Comparison of ENCODE assay signal across 28 cellular contexts in genomic region chr17:75116681-75117080, GRCh38. TPM values are rescaled to one million over a fixed set of nuclear protein-coding genes. Genes with fewer than 3 reads are reported as not detected.
DNase-seq lines count a peak whose midpoint lies in the region; TF ChIP-seq lines count a peak whose summit lies in the region.
"Had no signal": no experiment of that assay in that cellular context is flagged by ENCODE, and none has a peak within 500 bp of the region (broad histone marks: within the 10 kb centered on the region; RNA-seq: fewer than 3 reads in every experiment).

No MANE protein-coding gene starts in this region.

- intact Hi-C loops in left ventricle myocardium inferior (cut with micrococcal nuclease), result no loop called here
- intact Hi-C loops in thyroid gland (cut with DNase I), result no loop called here

- DNase-seq in left ventricle myocardium inferior, result no peak
- DNase-seq in right atrium auricular region (ENCODE audit: low spot score), result no peak
- peak; percentile 37 for DNase-seq in Karpas-422
- peak; percentile 37 for DNase-seq in fibroblast of the aortic adventitia (ENCODE audit: low read depth)
- DNase-seq in thyroid gland, result peak; percentile 24 to 36
- no peak for DNase-seq in HuH-7 (ENCODE audit: low spot score)
- DNase-seq in T1000 (lab: John Stamatoyannopoulos, UW), result no peak
- no peak for DNase-seq in activated CD4-positive, alpha-beta T cell treated with anti-CD3 and anti-CD28 coated beads for 48 hours
- DNase-seq: 8988T; ACHN; BE2C; CD4-positive, alpha-beta T cell; DMS79; EL; GDM1; GOT3; HCEC 1CT; NCI-H1092; NCI-H1417 treated with DMSO at 0.1 percent for 48 hours; NCI-H1694 treated with DMSO at 0.1 percent for 48 hours; NCI-H2081; NCI-H2227 treated with DMSO at 0.1 percent for 48 hours; NCI-H526 treated with DMSO at 0.1 percent for 48 hours; RPMI8226; SIG-M5 had no signal

- TF ChIP-seq CTCF in left ventricle myocardium inferior (IDR thresholded peaks at IDR 0.05; ENCODE audit: borderline replicate concordance), result no peak
- no peak for TF ChIP-seq CTCF in right atrium auricular region (IDR thresholded peaks at IDR 0.05)
- TF ChIP-seq CTCF in fibroblast of the aortic adventitia (IDR thresholded peaks at IDR 0.05; ENCODE audit: insufficient read depth, low read length), result no peak
- no peak for TF ChIP-seq CTCF in thyroid gland (IDR thresholded peaks at IDR 0.05)

- H3K36me3 ChIP-seq in left ventricle myocardium inferior, result peaks cover 12% of the 10 kb centered on the region
- peaks cover 3% of the 10 kb centered on the region for H3K36me3 ChIP-seq in right atrium auricular region
- 0 out of 2 replicates have a peak, but pooled peaks cover 3% of the 10 kb centered on the region for H3K36me3 ChIP-seq in Karpas-422 (ENCODE audit: insufficient read depth, low read length)
- H3K36me3 ChIP-seq in thyroid gland, result no peaks in the 10 kb centered on the region
- H3K36me3 ChIP-seq: BE2C had no signal

- H3K27me3 ChIP-seq in left ventricle myocardium inferior (ENCODE audit: low read depth) (no peaks in the 10 kb centered on the region), right atrium auricular region (no peaks in the 10 kb centered on the region), Karpas-422 (ENCODE audit: low read length) (no peaks in the 10 kb centered on the region), thyroid gland (no peaks in the 10 kb centered on the region)
- H3K27me3 ChIP-seq: BE2C had no signal

- no peak overlapping the region for H3K4me3 ChIP-seq in left ventricle myocardium inferior
- H3K4me3 ChIP-seq in right atrium auricular region, result no peak overlapping the region
- H3K4me3 ChIP-seq in Karpas-422 (ENCODE audit: low read length), result no peak overlapping the region
- no peak overlapping the region for H3K4me3 ChIP-seq in fibroblast of the aortic adventitia (ENCODE audit: low read depth, low read length)
- H3K4me3 ChIP-seq in thyroid gland (replicated peaks in 1 of 3), result no peak overlapping the region
- H3K4me3 ChIP-seq: GM12878, SK-N-MC had no signal

- H3K9me3 ChIP-seq in left ventricle myocardium inferior (replicated peaks), result no peaks in the 10 kb centered on the region
- no peaks in the 10 kb centered on the region for H3K9me3 ChIP-seq in right atrium auricular region
- H3K9me3 ChIP-seq in Karpas-422 (ENCODE audit: low read length), result no peaks in the 10 kb centered on the region
- H3K9me3 ChIP-seq in thyroid gland, result no peaks in the 10 kb centered on the region
- H3K9me3 ChIP-seq: BE2C had no signal

- no peaks in the 10 kb centered on the region for H3K9me2 ChIP-seq in Karpas-422 (replicated peaks; ENCODE audit: insufficient read depth, low read length)

- no peak overlapping the region for H3K4me2 ChIP-seq in Karpas-422 (ENCODE audit: low read depth, low read length, poor library complexity, severe bottlenecking)
- H3K4me2 ChIP-seq: KMS-11 had no signal

- no peak overlapping the region for H2AFZ ChIP-seq in Karpas-422 (ENCODE audit: low read length)

- no peak for TF ChIP-seq POLR2A in thyroid gland (IDR thresholded peaks at IDR 0.05)

- H3K27ac ChIP-seq in left ventricle myocardium inferior (replicated peaks) (peak overlapping the region; percentile 24), right atrium auricular region (no peak overlapping the region), Karpas-422 (ENCODE audit: low read length) (no peak overlapping the region), thyroid gland (no peak overlapping the region)
- H3K27ac ChIP-seq: KMS-11, SK-N-MC had no signal

- no peak overlapping the region for H3K9ac ChIP-seq in Karpas-422 (ENCODE audit: low read length)
- H3K9ac ChIP-seq: KMS-11 had no signal

- H4K20me1 ChIP-seq in Karpas-422 (ENCODE audit: insufficient read depth, low read depth, low read length), result 0 out of 2 replicates have a peak, but pooled peaks cover 3% of the 10 kb centered on the region

- H3K79me2 ChIP-seq in Karpas-422 (ENCODE audit: low read length), result peaks cover 26% of the 10 kb centered on the region

- WGBS in thyroid gland, 2 donors, result 65 to 71% methylated on average over 8 of the region's 8 CpGs

- H3K4me1 ChIP-seq in left ventricle myocardium inferior (peaks cover 36% of the 10 kb centered on the region), right atrium auricular region (peaks cover 0 to 33% of the 10 kb centered on the region in 2 donors), Karpas-422 (ENCODE audit: low read length) (peaks cover 39% of the 10 kb centered on the region), thyroid gland (peaks cover 4 to 31% of the 10 kb centered on the region in 2 donors)
- H3K4me1 ChIP-seq: BE2C had no signal

RNA-seq across cellular contexts. Expression of gene ARMC7, which starts 6.9 kb away (rescaled TPM):
- total RNA-seq in left ventricle myocardium inferior (6.2 TPM), right atrium auricular region (1 to 10 TPM; 4.9 to 9.5 TPM), fibroblast of the aortic adventitia (ENCODE audit: low replicate concordance) (3.4 and 3.9 TPM in 2 replicates), thyroid gland (10 to 100 TPM in 2 of 4 donors, 1 to 10 TPM in 2; 8.7 to 13.1 (median 10.5) TPM)
- 6.1 and 12.8 TPM in 2 replicates for total RNA-seq in Karpas-422 (2014; rRNA removed; shearing (Covaris generic); ENCODE audit: low replicate concordance)

RNA-seq across cellular contexts. Expression of gene NT5C, which starts 14.9 kb away (rescaled TPM):
- total RNA-seq in left ventricle myocardium inferior, result 25.9 TPM
- total RNA-seq in right atrium auricular region, result 10 to 100 TPM; 41.4 to 77.5 TPM
- total RNA-seq in Karpas-422 (2014; rRNA removed; shearing (Covaris generic); ENCODE audit: low replicate concordance), result 43.6 and 174 TPM in 2 replicates
- total RNA-seq in fibroblast of the aortic adventitia (ENCODE audit: low replicate concordance), result 39.8 and 45.2 TPM in 2 replicates
- total RNA-seq in thyroid gland, result 100 to 1,000 TPM in 3 of 4 donors, 10 to 100 TPM in 1; 84.7 to 203 (median 107) TPM

RNA-seq across cellular contexts. Expression of gene SLC16A5, which starts 28.9 kb away (rescaled TPM):
- total RNA-seq in left ventricle myocardium inferior (8.4 TPM), right atrium auricular region (10 to 100 TPM; 16.5 to 34.1 TPM), fibroblast of the aortic adventitia (ENCODE audit: low replicate concordance) (2.8 and 4.4 TPM in 2 replicates), thyroid gland (10 to 100 TPM; 24.1 to 40.3 (median 27.6) TPM)
- not detected in 2 replicates for total RNA-seq in Karpas-422 (2014; rRNA removed; shearing (Covaris generic); ENCODE audit: low replicate concordance)

RNA-seq across cellular contexts. Expression of gene JPT1, which starts 37.6 kb away (rescaled TPM):
- total RNA-seq in left ventricle myocardium inferior, result 13.8 TPM
- total RNA-seq in right atrium auricular region, result 10 to 100 TPM; 15.1 to 15.8 TPM
- total RNA-seq in Karpas-422 (2014; rRNA removed; shearing (Covaris generic); ENCODE audit: low replicate concordance), result 98.2 and 159 TPM in 2 replicates
- 71.1 and 79.6 TPM in 2 replicates for total RNA-seq in fibroblast of the aortic adventitia (ENCODE audit: low replicate concordance)
- 10 to 100 TPM; 15.1 to 23.4 (median 17.7) TPM for total RNA-seq in thyroid gland

Comparison
In these comparisons a context has a peak if more than half of its experiments do, and no peak if none do; other contexts are left out.
1. DNase-seq: peak in Karpas-422 (single experiment), fibroblast of the aortic adventitia (single experiment) and thyroid gland (2 of 2); none in left ventricle myocardium inferior (single experiment), right atrium auricular region (single experiment), HuH-7 (single experiment), T1000 (single experiment) and activated CD4-positive, alpha-beta T cell treated with anti-CD3 and anti-CD28 coated beads for 48 hours (single experiment).